Comparison of ENCODE assay signal across 9 cellular contexts in genomic region chr11:79402912-79403311, GRCh38.
"Had no signal": no experiment of that assay in that cellular context is flagged by ENCODE, and none has a peak within 500 bp of the region (broad histone marks: within the 10 kb centered on the region; RNA-seq: fewer than 3 reads in every experiment).

No MANE protein-coding gene starts in this region.

- DNase-seq: GM23248, GOT3, H7, H9, HCEC 1CT, HFFc6 had no signal

- H3K9ac ChIP-seq: GM23248 had no signal

- H3K9me3 ChIP-seq: HAP-1 had no signal

- H3K4me3 Mint-ChIP-seq: GM23338, H9, HFFc6 had no signal

- H3K27ac ChIP-seq: GM23248 had no signal

- ATAC-seq: GM23338, HCT116 had no signal

- H3K9me3 Mint-ChIP-seq: GM23338, H9, HFFc6 had no signal

- H3K4me2 ChIP-seq: GM23338 had no signal

- H3K36me3 ChIP-seq: HAP-1 had no signal

- H2AFZ ChIP-seq: GM23248, GM23338 had no signal

- H3K4me3 ChIP-seq: GM23248, GM23338, HAP-1 had no signal

- H3K27ac Mint-ChIP-seq: GM23338, H9, HFFc6 had no signal
